Comparison of ENCODE assay signal across 6 cellular contexts in genomic region chr11:65569164-65569972, GRCh38. TPM values are rescaled to one million over a fixed set of nuclear protein-coding genes. Genes with fewer than 3 reads are reported as not detected.
DNase-seq lines count a peak whose midpoint lies in the region; ATAC-seq and TF ChIP-seq lines count a peak whose summit lies in the region.

No MANE protein-coding gene starts in this region.

- H3K36me3 Mint-ChIP-seq in WTC11, result 0 out of 2 replicates have a peak, but pooled peaks cover 3% of the 10 kb centered on the region

- in situ Hi-C loops in GM23248 (cut with MboI), result no loop called here

- POLR2A ChIA-PET in WTC11 (lab: Charles Lee), result interaction anchor here (1.0 to 1.5 kb wide), 6 partner anchors 9 to 61 kb away, joined by 3 to 10 read pairs (median 4); no protein-coding TSS in a partner anchor

- no peaks in the 10 kb centered on the region for H4K20me1 ChIP-seq in GM23248 (ENCODE audit: insufficient read depth)

- no peak for TF ChIP-seq CTCF in WTC11 (IDR thresholded peaks at IDR 0.05)

- H3K9me3 Mint-ChIP-seq in WTC11, result no peaks in the 10 kb centered on the region

- H3K79me2 ChIP-seq in GM23248 (ENCODE audit: insufficient read depth), result peaks cover 60% of the 10 kb centered on the region

- H2AFZ ChIP-seq in GM23248, result peak overlapping the region; percentile 89

- peak overlapping the region; percentile 87 for H3K4me2 ChIP-seq in GM23248 (ENCODE audit: unreplicated experiment)

- H3F3A ChIP-seq in GM23248 (ENCODE audit: insufficient read depth), result peaks cover 10% of the 10 kb centered on the region

- peak overlapping the region; percentile 98 for H3K27ac Mint-ChIP-seq in WTC11

- no peaks in the 10 kb centered on the region for H3K9me2 ChIP-seq in GM23248 (ENCODE audit: insufficient read depth)

- peaks cover 37% of the 10 kb centered on the region for H3K4me1 ChIP-seq in GM23248 (ENCODE audit: insufficient read depth)

- 8 to 9% methylated on average over 28 of the region's 28 CpGs for WGBS in GM23248 (ENCODE audit: low coverage in 1 of 2, low lambda C conversion rate in 2 of 2, missing lambda C conversion rate in 2 of 2), 2 experiments

- H3K4me3 ChIP-seq in GM23248, result peak overlapping the region; percentile 92

- peak overlapping the region; percentile 92 for H3K9ac ChIP-seq in GM23248

- no peaks in the 10 kb centered on the region for H3K36me3 ChIP-seq in GM23248 (ENCODE audit: low read depth)

- DNase-seq in GM23248 (peak; percentile 17), WTC11 (ENCODE audit: low spot score) (no peak), left colon (no peak)
- no peak for DNase-seq in stimulated activated CD4-positive, alpha-beta T cell treated with anti-CD3 and anti-CD28 coated beads, Interleukin-2, amount 100 ng/mL, for 24 hours
- no peak for DNase-seq in activated effector memory CD4-positive, alpha-beta T cell treated with anti-CD3 and anti-CD28 coated beads, Interleukin-2, amount 50 U/mL, for 16 hours

- H3K27me3 Mint-ChIP-seq in WTC11 (ENCODE audit: low read depth), result no peaks in the 10 kb centered on the region; the same call in 1 of the 2 replicates

- peak overlapping the region; percentile 99 for H3K4me3 Mint-ChIP-seq in WTC11

- ATAC-seq in WTC11, result peak; percentile 6
- ATAC-seq in left colon, result peak; percentile 13
- ATAC-seq in HG02798 (IDR thresholded peaks at IDR 0.05; ENCODE audit: poor library complexity, unreplicated experiment), result no peak

- CTCF ChIA-PET in WTC11 (lab: Charles Lee), result interaction anchor here (0.7 to 6.1 kb wide), 17 partner anchors 9 to 483 kb away, joined by 3 to 270 read pairs (median 7); partner anchors contain the start of genes KCNK7, LTBP3, PCNX3 and SCYL1

- H3K9me3 ChIP-seq in GM23248 (ENCODE audit: low read depth), result no peaks in the 10 kb centered on the region

- no peaks in the 10 kb centered on the region for H3K27me3 ChIP-seq in GM23248 (replicated peaks; ENCODE audit: insufficient read depth)

- intact Hi-C loops in left colon (cut with DNase I, micrococcal nuclease), result loop anchor here in 1 of 2 donors (10.0 kb wide), 1 partner anchor 55 kb away; no protein-coding TSS in a partner anchor

- H3K27ac ChIP-seq in GM23248, result peak overlapping the region; percentile 89

- H3K4me1 Mint-ChIP-seq in WTC11, result peaks cover 34% of the 10 kb centered on the region

TF ChIP-seq in WTC11, 78 proteins besides CTCF, POLR2A, EP300 and RAD21:
- TF ChIP-seq ATF6 (CRISPR knock-in tag; IDR thresholded peaks at IDR 0.05) (no peak), NR1H2 (CRISPR knock-in tag; IDR thresholded peaks at IDR 0.05) (no peak), EMX1 (CRISPR knock-in tag; IDR thresholded peaks at IDR 0.05) (peak; percentile 59; the same call in 1 of the 2 replicates), ZBTB21 (CRISPR knock-in tag; IDR thresholded peaks at IDR 0.05; ENCODE audit: borderline replicate concordance) (0 out of 2 replicates have a peak, but pooled peaks have one; percentile 11)

RNA-seq across cellular contexts. Expression of gene ZNRD2, which starts 0.9 kb away (rescaled TPM):
- total RNA-seq in GM23248 (2014; rRNA removed; shearing (Covaris generic)), result 41.9 and 54.5 TPM in 2 replicates
- 69.3 and 74.9 TPM in 2 replicates for polyA plus RNA-seq in GM23248 (2016; fragmentation: Nextera tagmentation; extraction: Ambion mirVana)
- total RNA-seq in WTC11 (2021), result 54.8 to 70.9 TPM (median 55.7 TPM) in 3 replicates
- 10 to 100 TPM; 15.4 to 18.5 TPM for total RNA-seq in left colon

RNA-seq across cellular contexts. Expression of gene FAM89B, which starts 3.0 kb away (rescaled TPM):
- total RNA-seq in GM23248 (2014; rRNA removed; shearing (Covaris generic)), result 41.2 and 67.0 TPM in 2 replicates
- polyA plus RNA-seq in GM23248 (2016; fragmentation: Nextera tagmentation; extraction: Ambion mirVana), result 73.1 and 76.3 TPM in 2 replicates
- total RNA-seq in WTC11 (2021) (13.3 to 17.5 TPM (median 16.7 TPM) in 3 replicates), left colon (10 to 100 TPM; 24.4 to 33.8 TPM)

RNA-seq across cellular contexts. Expression of gene EHBP1L1, which starts 6.5 kb away (rescaled TPM):
- 85.5 and 88.5 TPM in 2 replicates for total RNA-seq in GM23248 (2014; rRNA removed; shearing (Covaris generic))
- 11.5 and 12.6 TPM in 2 replicates for polyA plus RNA-seq in GM23248 (2016; fragmentation: Nextera tagmentation; extraction: Ambion mirVana)
- total RNA-seq in WTC11 (2021), result 11.8 to 13.7 TPM (median 12.6 TPM) in 3 replicates
- total RNA-seq in left colon, result 10 to 100 TPM; 78.7 to 89.7 TPM

RNA-seq across cellular contexts. Expression of gene LTBP3, which starts 11.2 kb away (rescaled TPM):
- total RNA-seq in GM23248 (2014; rRNA removed; shearing (Covaris generic)), result 98.4 and 112 TPM in 2 replicates
- polyA plus RNA-seq in GM23248 (2016; fragmentation: Nextera tagmentation; extraction: Ambion mirVana), result 36.5 and 39.6 TPM in 2 replicates
- total RNA-seq in WTC11 (2021), result 15.9 to 23.6 TPM (median 20.7 TPM) in 3 replicates
- 10 to 100 TPM; 24.9 to 42.9 TPM for total RNA-seq in left colon

RNA-seq across cellular contexts. Expression of gene KCNK7, which starts 26.2 kb away (rescaled TPM):
- not detected in 2 replicates for total RNA-seq in GM23248 (2014; rRNA removed; shearing (Covaris generic))
- polyA plus RNA-seq in GM23248 (2016; fragmentation: Nextera tagmentation; extraction: Ambion mirVana), result not detected in 2 replicates
- total RNA-seq in WTC11 (2021) (1.4 to 2.1 TPM (median 2.0 TPM) in 3 replicates), left colon (1 to 10 TPM in 1 of 2 donors, under 1 TPM in 1; 0.40 to 1.3 TPM)
